1 cellular context compared by ENCODE assay signal in genomic region chr4:54014761-54015160, GRCh38.
TF ChIP-seq lines count a peak whose summit lies in the region.

No MANE protein-coding gene starts in this region.

TF ChIP-seq in WTC11, 78 proteins besides CTCF, POLR2A, EP300 and RAD21 (continued from another document):
- TF ChIP-seq PRDM15 (CRISPR knock-in tag; IDR thresholded peaks at IDR 0.05) (no peak), PREB (CRISPR knock-in tag; IDR thresholded peaks at IDR 0.05; ENCODE audit: borderline replicate concordance) (no peak), CREB1 (CRISPR knock-in tag; IDR thresholded peaks at IDR 0.05) (no peak), SMAD4 (CRISPR knock-in tag; IDR thresholded peaks at IDR 0.05) (no peak), GABPB1 (CRISPR knock-in tag; IDR thresholded peaks at IDR 0.05) (no peak), ATF3 (CRISPR knock-in tag; conservative IDR thresholded peaks at IDR 0.05) (no peak), KAT7 (CRISPR knock-in tag; IDR thresholded peaks at IDR 0.05; ENCODE audit: borderline replicate concordance) (no peak), ZNF263 (CRISPR knock-in tag; IDR thresholded peaks at IDR 0.05; ENCODE audit: low read depth) (no peak), ZNF121 (CRISPR knock-in tag; IDR thresholded peaks at IDR 0.05) (no peak), E2F1 (CRISPR knock-in tag; IDR thresholded peaks at IDR 0.05) (no peak)
